ENCODE assay signal across 14 cellular contexts in genomic region chr6:127496471-127496870, GRCh38. TPM values are rescaled to one million over a fixed set of nuclear protein-coding genes. Genes with fewer than 3 reads are reported as not detected.
"Had no signal": no experiment of that assay in that cellular context is flagged by ENCODE, and none has a peak within 500 bp of the region (broad histone marks: within the 10 kb centered on the region; RNA-seq: fewer than 3 reads in every experiment).

No MANE protein-coding gene starts in this region.

- H3K36me3 ChIP-seq: brain microvascular endothelial cell, neutrophil, right atrium auricular region, thyroid gland, vagina had no signal

- H3K9me3 ChIP-seq: neutrophil, right atrium auricular region, thyroid gland, vagina had no signal

- H3K4me1 ChIP-seq: right atrium auricular region, thyroid gland, vagina had no signal

- H3K27ac ChIP-seq: brain microvascular endothelial cell, neutrophil, right atrium auricular region, thyroid gland, vagina had no signal

- ATAC-seq: left colon; naive thymus-derived CD4-positive, alpha-beta T cell; stimulated activated effector memory CD8-positive, alpha-beta T cell treated with anti-CD3 and anti-CD28 coated beads, Interleukin-12 subunit alpha, Interleukin-12 subunit beta, amount 100 ng/mL, for 72 hours had no signal

- H3K4me3 ChIP-seq: right atrium auricular region, smooth muscle cell, thyroid gland, vagina had no signal

- H3K27me3 ChIP-seq: brain microvascular endothelial cell, neutrophil, right atrium auricular region, thyroid gland, vagina had no signal

- H3K4me2 ChIP-seq: smooth muscle cell had no signal

- DNase-seq: activated CD4-positive, alpha-beta T cell treated with anti-CD3 and anti-CD28 coated beads, Interleukin-2, amount 10 ng/mL, durations not matched to agents 7 days and 5 days; activated CD4-positive, CD25-positive, alpha-beta regulatory T cell; activated naive CD4-positive, alpha-beta T cell treated with anti-CD3 and anti-CD28 coated beads, Interleukin-2, amount 50 U/mL, for 16 hours; brain microvascular endothelial cell; glutamatergic neuron; left colon; naive thymus-derived CD4-positive, alpha-beta T cell; thyroid gland had no signal

RNA-seq across cellular contexts. Expression of gene KIAA0408, which starts 37.3 kb away (rescaled TPM):
- polyA plus RNA-seq: endothelial cell of umbilical vein had no signal
